In genomic region chr6:111231078-111231435, GRCh38 we compare ENCODE assay signal across 18 cellular contexts.
"Had no signal": no experiment of that assay in that cellular context is flagged by ENCODE, and none has a peak within 500 bp of the region (broad histone marks: within the 10 kb centered on the region; RNA-seq: fewer than 3 reads in every experiment).

No MANE protein-coding gene starts in this region.

- H3K4me3 ChIP-seq: adrenal gland, esophagus squamous epithelium, heart left ventricle, lower lobe of right lung, transverse colon had no signal

- H3K9me3 ChIP-seq: adrenal gland, esophagus squamous epithelium, heart left ventricle, lower lobe of right lung, transverse colon had no signal

- DNase-seq: activated B cell treated with CpG ODN at 0.5 μM for 24 hours; activated CD4-positive, alpha-beta T cell treated with anti-CD3 and anti-CD28 coated beads for 48 hours; activated CD8-positive, alpha-beta memory T cell treated with anti-CD3 and anti-CD28 coated beads, Interleukin-2, amount 50 U/mL, for 4 hours; activated CD8-positive, alpha-beta T cell treated with anti-CD3 and anti-CD28 coated beads, Interleukin-2, amount 10 ng/mL, durations not matched to agents 7 days and 5 days; activated effector memory CD4-positive, alpha-beta T cell treated with anti-CD3 and anti-CD28 coated beads, Interleukin-2, amount 50 U/mL, for 16 hours; activated T-cell treated with anti-CD3 and anti-CD28 coated beads, Interleukin-2, amount 50 U/mL, for 48 hours; adrenal gland; effector CD4-positive, alpha-beta T cell; esophagus squamous epithelium; heart left ventricle; immature natural killer cell; lower lobe of right lung; stimulated activated CD4-positive, alpha-beta T cell treated with anti-CD3 and anti-CD28 coated beads, Interleukin-15, amount 100 ng/mL, for 24 hours; stimulated activated CD4-positive, alpha-beta T cell treated with anti-CD3 and anti-CD28 coated beads, Interleukin-4, amount 100 ng/mL, for 24 hours; stimulated activated naive CD4-positive, alpha-beta T cell; transverse colon had no signal

- H3K27me3 ChIP-seq: adrenal gland, foreskin keratinocyte, heart left ventricle, transverse colon had no signal

- H3K4me1 ChIP-seq: transverse colon had no signal

- H3K27ac ChIP-seq: adrenal gland, esophagus squamous epithelium, foreskin keratinocyte, lower lobe of right lung, transverse colon had no signal

- H3K36me3 ChIP-seq: adrenal gland, esophagus squamous epithelium, heart left ventricle, lower lobe of right lung, transverse colon had no signal

- FAIRE-seq: colon had no signal

- ATAC-seq: activated CD8-positive, alpha-beta T cell treated with anti-CD3 and anti-CD28 coated beads, Interleukin-2, amount 10 ng/mL, durations not matched to agents 7 days and 5 days had no signal
